In the genomic region with DNA sequence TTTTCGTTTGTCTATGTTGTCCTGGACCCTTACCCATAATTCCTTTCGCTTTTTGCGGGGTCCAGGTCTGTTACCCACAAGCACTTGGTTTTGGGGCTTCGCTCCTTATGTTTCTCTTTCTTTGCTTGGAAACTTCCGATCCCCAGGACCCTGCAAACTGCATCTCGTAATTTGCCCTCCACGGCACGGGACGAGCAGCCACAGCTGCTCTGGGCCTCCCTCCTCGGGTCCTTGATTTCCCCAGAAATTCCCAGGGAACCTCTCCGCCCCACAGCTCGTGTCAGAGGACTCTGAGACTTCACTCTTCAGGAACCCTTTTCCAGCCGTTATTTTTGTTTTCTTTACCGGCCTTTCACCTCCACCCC, we compare ENCODE assay signal across 8 cellular contexts. TPM values are rescaled to one million over a fixed set of nuclear protein-coding genes. Genes with fewer than 3 reads are reported as not detected.
DNase-seq lines count a peak whose midpoint lies in the region; ATAC-seq and TF ChIP-seq lines count a peak whose summit lies in the region.

No MANE protein-coding gene starts in this region.

- H4K8ac ChIP-seq in mesenchymal stem cell (ENCODE audit: low read length) = no peak overlapping the region

- no peak overlapping the region for H2AFZ ChIP-seq in mesenchymal stem cell (ENCODE audit: low read depth, low read length)

- H3K23ac ChIP-seq in mesenchymal stem cell (ENCODE audit: low read length in 2 of 2) = no peak overlapping the region

- H4K91ac ChIP-seq in mesenchymal stem cell (ENCODE audit: low read length) = no peak overlapping the region

- H3K4ac ChIP-seq in mesenchymal stem cell (ENCODE audit: low read depth in 1 of 2, low read length in 2 of 2) = peak overlapping the region; percentile 32 to 62

- H2BK120ac ChIP-seq in mesenchymal stem cell (ENCODE audit: low read depth, low read length) = peak overlapping the region; percentile 42

- H3K36me3 Mint-ChIP-seq in brain = peaks cover 42% of the 10 kb centered on the region

- peak overlapping the region; percentile 40 for H2BK5ac ChIP-seq in mesenchymal stem cell (ENCODE audit: low read depth, low read length, poor library complexity, severe bottlenecking)

- peak overlapping the region; percentile 98 for H3K9ac ChIP-seq in mesenchymal stem cell (ENCODE audit: low read length)

- H2BK15ac ChIP-seq in mesenchymal stem cell (ENCODE audit: low read depth, poor library complexity, severe bottlenecking) = no peak overlapping the region

- H3K14ac ChIP-seq in mesenchymal stem cell (ENCODE audit: low read length in 2 of 2) = peak overlapping the region in 1 of 2 experiments; percentile 12

- TF ChIP-seq CTCF in heart left ventricle (IDR thresholded peaks at IDR 0.05) (no peak), brain (conservative IDR thresholded peaks at IDR 0.05) (no peak), upper lobe of right lung (IDR thresholded peaks at IDR 0.05) (no peak)

- H3K9me3 Mint-ChIP-seq in brain = peaks cover 0 to 7% (median 0%) of the 10 kb centered on the region in 5 experiments

- peaks cover 0 to 36% (median 27%) of the 10 kb centered on the region in 12 donors for H3K4me1 ChIP-seq in heart left ventricle
- peaks cover 18% of the 10 kb centered on the region for H3K4me1 ChIP-seq in mesenchymal stem cell (ENCODE audit: control insufficient read depth, insufficient read depth, low read depth, low read length)
- peaks cover 25% of the 10 kb centered on the region for H3K4me1 ChIP-seq in upper lobe of right lung

- peak overlapping the region; percentile 42 to 94 (median 87) for H3K27ac ChIP-seq in heart left ventricle
- H3K27ac ChIP-seq in mesenchymal stem cell (ENCODE audit: low read length, poor library complexity, severe bottlenecking) = peak overlapping the region; percentile 64
- peak overlapping the region; percentile 91 for H3K27ac ChIP-seq in upper lobe of right lung

- H3K4me2 ChIP-seq in mesenchymal stem cell (ENCODE audit: low read length, poor library complexity, severe bottlenecking) = peak overlapping the region; percentile 89

- 0 to 1% (median 0%) methylated on average over 14 of the region's 14 CpGs for WGBS in heart left ventricle, 4 donors
- 7% methylated on average over 14 of the region's 14 CpGs for WGBS in mesenchymal stem cell

- H2BK12ac ChIP-seq in mesenchymal stem cell (ENCODE audit: low read length in 2 of 2) = no peak overlapping the region

- intact Hi-C loops in heart left ventricle (cut with DNase I) (loop anchor here in 1 of 10 donors (5.0 kb wide), 1 partner anchor 71 kb away; a partner anchor contains a TSS), Right ventricle myocardium superior (cut with DNase I) (no loop called here), upper lobe of right lung (cut with DNase I) (no loop called here)

- H3K18ac ChIP-seq in mesenchymal stem cell (ENCODE audit: low read depth in 1 of 2, low read length in 2 of 2) = peak overlapping the region; percentile 85 to 89

- H3K27me3 ChIP-seq in heart left ventricle = peaks cover 0 to 3% (median 0%) of the 10 kb centered on the region in 9 donors
- H3K27me3 ChIP-seq in mesenchymal stem cell (ENCODE audit: control insufficient read depth in 1 of 2, insufficient read depth in 1 of 2, low read length in 2 of 2) = no peaks in the 10 kb centered on the region
- H3K27me3 ChIP-seq in upper lobe of right lung = no peaks in the 10 kb centered on the region

- H3K4me3 ChIP-seq in heart left ventricle = peak overlapping the region; percentile 81 to 99 (median 90)
- peak overlapping the region; percentile 72 to 95 for H3K4me3 ChIP-seq in mesenchymal stem cell (ENCODE audit: insufficient read depth in 1 of 2, low read depth in 1 of 2, low read length in 2 of 2)
- H3K4me3 ChIP-seq in upper lobe of right lung = peak overlapping the region; percentile 97

- no peak overlapping the region for H2AK5ac ChIP-seq in mesenchymal stem cell (ENCODE audit: low read length, severe bottlenecking)

- H3K36me3 ChIP-seq in heart left ventricle = peaks cover 3 to 43% (median 36%) of the 10 kb centered on the region in 9 donors
- peaks cover 29 to 30% of the 10 kb centered on the region in 2 experiments for H3K36me3 ChIP-seq in mesenchymal stem cell (ENCODE audit: control insufficient read depth in 1 of 2, insufficient read depth in 2 of 2, low read depth in 1 of 2, low read length in 2 of 2)
- peaks cover 33% of the 10 kb centered on the region for H3K36me3 ChIP-seq in upper lobe of right lung

- peak overlapping the region; percentile 89 to 99 (median 94) for H3K27ac Mint-ChIP-seq in brain

- peaks cover 15% of the 10 kb centered on the region for H3K27me3 Mint-ChIP-seq in brain

- DNase-seq in heart left ventricle (no peak), Right ventricle myocardium superior (no peak), mesenchymal stem cell (no peak), upper lobe of right lung (no peak), HK-2 (ENCODE audit: unreplicated experiment) (no peak)

- H3K4me1 Mint-ChIP-seq in brain = peaks cover 40% of the 10 kb centered on the region

- no peak for TF ChIP-seq POLR2A in heart left ventricle (IDR thresholded peaks at IDR 0.05)

- ATAC-seq in heart left ventricle (no peak), Right ventricle myocardium superior (ENCODE audit: poor library complexity) (no peak), upper lobe of right lung (no peak), HG03139 (IDR thresholded peaks at IDR 0.05; ENCODE audit: unreplicated experiment) (no peak), HG02870 (IDR thresholded peaks at IDR 0.05; ENCODE audit: unreplicated experiment) (no peak)

- H3K79me1 ChIP-seq in mesenchymal stem cell (replicated peaks; ENCODE audit: low read length, poor library complexity, severe bottlenecking) = peaks cover 2% of the 10 kb centered on the region

- H3K9me3 ChIP-seq in heart left ventricle (no peaks in the 10 kb centered on the region), mesenchymal stem cell (ENCODE audit: control insufficient read depth, low read length) (no peaks in the 10 kb centered on the region), upper lobe of right lung (no peaks in the 10 kb centered on the region)

- H3K4me3 Mint-ChIP-seq in brain = peak overlapping the region; percentile 81 to 99 (median 89)

RNA-seq across cellular contexts. Expression of a gene that starts 0.6 kb away (rescaled TPM):
- total RNA-seq in heart left ventricle (100 to 1,000 TPM in 4 of 9 donors, 10 to 100 TPM in 5; 61.6 to 115 (median 92.2) TPM), Right ventricle myocardium superior (105 TPM), upper lobe of right lung (179 TPM)
- polyA plus RNA-seq in heart left ventricle (100 to 1,000 TPM in 1 of 2 donors, 10 to 100 TPM in 1; 96.6 to 163 TPM), brain (ENCODE audit: insufficient read depth, low read depth, low replicate concordance) (140 TPM)
- 176 TPM for polyA plus RNA-seq in mesenchymal stem cell (2013, experiment 1 of 2)
- polyA plus RNA-seq in mesenchymal stem cell (2013, experiment 2 of 2) = 175 TPM

RNA-seq across cellular contexts. Expression of a gene that starts 13.4 kb away (rescaled TPM):
- total RNA-seq in heart left ventricle = 1 to 10 TPM in 2 of 9 donors, under 1 TPM in 7; 0.12 to 1.6 (median 0.36) TPM
- polyA plus RNA-seq in heart left ventricle = 1 to 10 TPM in 1 of 2 donors, under 1 TPM in 1; 0.07 to 2.2 TPM
- total RNA-seq in Right ventricle myocardium superior = 0.86 TPM
- not detected for polyA plus RNA-seq in brain (ENCODE audit: insufficient read depth, low read depth, low replicate concordance)
- polyA plus RNA-seq in mesenchymal stem cell (2013, experiment 1 of 2) = not detected
- not detected for polyA plus RNA-seq in mesenchymal stem cell (2013, experiment 2 of 2)
- not detected for total RNA-seq in upper lobe of right lung

RNA-seq across cellular contexts. Expression of a gene that starts 21.2 kb away (rescaled TPM):
- not detected for total RNA-seq in heart left ventricle
- under 1 TPM in 1 of 2 donors, not detected in 1; 0.76 TPM for polyA plus RNA-seq in heart left ventricle
- total RNA-seq in Right ventricle myocardium superior = 0.48 TPM
- polyA plus RNA-seq in brain (ENCODE audit: insufficient read depth, low read depth, low replicate concordance) = not detected
- polyA plus RNA-seq in mesenchymal stem cell (2013, experiment 1 of 2) = 0.17 TPM
- 0.18 TPM for polyA plus RNA-seq in mesenchymal stem cell (2013, experiment 2 of 2)
- total RNA-seq in upper lobe of right lung = 2.7 TPM

RNA-seq across cellular contexts. Expression of a gene that starts 28.3 kb away (rescaled TPM):
- total RNA-seq in heart left ventricle (under 1 TPM in 1 of 9 donors, not detected in 8; 0.27 TPM), Right ventricle myocardium superior (not detected), upper lobe of right lung (0.43 TPM)
- polyA plus RNA-seq in heart left ventricle (under 1 TPM; 0.08 TPM), brain (ENCODE audit: insufficient read depth, low read depth, low replicate concordance) (not detected)
- 0.23 TPM for polyA plus RNA-seq in mesenchymal stem cell (2013, experiment 1 of 2)
- polyA plus RNA-seq in mesenchymal stem cell (2013, experiment 2 of 2) = 0.27 TPM

RNA-seq across cellular contexts. Expression of a gene that starts 28.3 kb away (rescaled TPM):
- total RNA-seq in heart left ventricle (10 to 100 TPM; 13.4 to 55.8 (median 22.6) TPM), Right ventricle myocardium superior (21.3 TPM), upper lobe of right lung (12.2 TPM)
- polyA plus RNA-seq in heart left ventricle (10 to 100 TPM; 12.6 to 40.5 TPM), brain (ENCODE audit: insufficient read depth, low read depth, low replicate concordance) (18.0 TPM)
- 5.4 TPM for polyA plus RNA-seq in mesenchymal stem cell (2013, experiment 1 of 2)
- 5.1 TPM for polyA plus RNA-seq in mesenchymal stem cell (2013, experiment 2 of 2)
